Comparison of ENCODE assay signal across 1 cellular context in the genomic region with DNA sequence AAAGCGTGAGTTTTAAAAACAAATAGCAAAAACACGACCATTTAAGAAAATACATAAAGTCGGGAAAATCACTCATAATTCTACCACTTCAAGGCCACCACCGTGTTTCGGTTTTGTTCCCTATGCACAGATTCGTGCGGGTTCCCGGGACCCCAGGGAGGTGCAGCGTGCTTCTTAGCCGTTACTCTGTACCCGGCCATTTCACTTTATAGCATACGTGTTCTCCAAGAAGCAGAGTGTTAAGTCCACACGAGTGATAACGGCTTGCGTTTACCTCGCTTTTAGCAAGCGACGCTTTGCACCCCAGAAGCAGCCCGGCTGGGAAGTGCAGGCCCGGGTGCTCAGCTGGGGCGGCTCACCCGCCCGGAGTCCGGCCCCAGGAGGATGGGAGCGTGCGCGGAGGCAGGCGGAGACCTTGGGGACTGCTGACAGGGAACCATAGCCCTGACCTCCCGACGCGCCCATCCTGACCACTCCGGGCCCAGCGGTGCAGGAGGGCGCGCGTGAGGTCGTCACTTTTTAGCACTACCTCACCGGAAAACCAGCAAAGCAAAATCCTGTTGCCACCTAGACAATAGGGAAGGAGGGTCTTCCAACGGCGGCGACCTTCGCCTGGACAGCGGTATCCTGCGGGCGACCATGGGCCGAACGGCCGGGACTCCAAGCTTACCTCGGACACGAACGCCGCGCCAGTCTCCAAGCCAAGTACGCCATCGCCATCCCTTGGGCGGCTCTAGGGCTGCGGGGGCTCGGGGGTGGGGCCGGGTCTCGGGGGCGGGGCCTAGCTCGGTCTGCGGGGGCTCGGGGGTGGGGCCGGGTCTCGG.
TF ChIP-seq lines count a peak whose summit lies in the region.

Gene ECI2 (minus strand): TSS at position 735 of the 824 bp plus-strand sequence. CDS start 15 bp downstream, at position 720.

TF ChIP-seq in H1, 55 proteins besides CTCF, POLR2A, EP300 and RAD21:
- TF ChIP-seq CBX8 (IDR thresholded peaks at IDR 0.05; ENCODE audit: borderline replicate concordance, low read depth, low read length) (no peak), CREB1 (IDR thresholded peaks at IDR 0.05) (peak; percentile 62; the same call in 1 of the 2 replicates), POLR2AphosphoS5 (IDR thresholded peaks at IDR 0.05; ENCODE audit: low read depth, low read length) (peak; percentile 56; the same call in 1 of the 2 replicates), PHF8 (conservative IDR thresholded peaks at IDR 0.05; ENCODE audit: low read depth, low read length) (0 out of 2 replicates have a peak, but pooled peaks have one; percentile 46), SIN3A (conservative IDR thresholded peaks at IDR 0.05 in 1 of 2, IDR thresholded peaks at IDR 0.05 in 1 of 2; ENCODE audit: low read depth in 1 of 2, low read length in 2 of 2) (peak; percentile 39 to 68; a peak in 2 of 4 replicates), ATF3 (IDR thresholded peaks at IDR 0.05; ENCODE audit: insufficient read depth, low read depth, low read length) (no peak), MAFK (IDR thresholded peaks at IDR 0.05; ENCODE audit: low read depth, low read length) (no peak), CBX5 (IDR thresholded peaks at IDR 0.05; ENCODE audit: low read depth, low read length) (no peak), TAF7 (optimal IDR thresholded peaks at IDR 0.05; ENCODE audit: borderline replicate concordance, low read depth, low read length) (no peak), HDAC2 (IDR thresholded peaks at IDR 0.05; ENCODE audit: borderline replicate concordance in 1 of 2, low read depth in 2 of 2, low read length in 2 of 2) (peak in 1 of 2 experiments; percentile 41; a peak in 1 of 4 replicates), KDM4A (IDR thresholded peaks at IDR 0.05; ENCODE audit: low read depth, low read length, severe bottlenecking) (peak; percentile 72), SP1 (IDR thresholded peaks at IDR 0.05; ENCODE audit: low read depth, low read length) (no peak), ATF2 (IDR thresholded peaks at IDR 0.05; ENCODE audit: low read length) (no peak), ASH2L (IDR thresholded peaks at IDR 0.05; ENCODE audit: low read length) (peak; percentile 57), RBBP5 (IDR thresholded peaks at IDR 0.05; ENCODE audit: borderline replicate concordance, low read depth, low read length) (peak; percentile 74; the same call in 1 of the 2 replicates), NRF1 (IDR thresholded peaks at IDR 0.05; ENCODE audit: low read depth, low read length) (no peak), TBP (IDR thresholded peaks at IDR 0.05; ENCODE audit: low read depth, low read length) (0 out of 2 replicates have a peak, but pooled peaks have one; percentile 36), RXRA (IDR thresholded peaks at IDR 0.05; ENCODE audit: insufficient read depth, low read depth, low read length) (no peak), TAF1 (IDR thresholded peaks at IDR 0.05; ENCODE audit: low read depth, low read length) (peak; percentile 80), YY1 (IDR thresholded peaks at IDR 0.05; ENCODE audit: low read depth, low read length) (no peak)
- TF ChIP-seq, protein P1, sequence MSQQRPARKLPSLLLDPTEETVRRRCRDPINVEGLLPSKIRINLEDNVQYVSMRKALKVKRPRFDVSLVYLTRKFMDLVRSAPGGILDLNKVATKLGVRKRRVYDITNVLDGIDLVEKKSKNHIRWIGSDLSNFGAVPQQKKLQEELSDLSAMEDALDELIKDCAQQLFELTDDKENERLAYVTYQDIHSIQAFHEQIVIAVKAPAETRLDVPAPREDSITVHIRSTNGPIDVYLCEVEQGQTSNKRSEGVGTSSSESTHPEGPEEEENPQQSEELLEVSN (IDR thresholded peaks at IDR 0.05), result peak; percentile 9; the same call in 1 of the 2 replicates
- TF ChIP-seq, protein P2, sequence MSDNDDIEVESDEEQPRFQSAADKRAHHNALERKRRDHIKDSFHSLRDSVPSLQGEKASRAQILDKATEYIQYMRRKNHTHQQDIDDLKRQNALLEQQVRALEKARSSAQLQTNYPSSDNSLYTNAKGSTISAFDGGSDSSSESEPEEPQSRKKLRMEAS (IDR thresholded peaks at IDR 0.05), result peak; percentile 32; the same call in 1 of the 2 replicates
